8 cellular contexts compared by ENCODE assay signal in genomic region chr15:67884009-67884408, GRCh38. TPM values are rescaled to one million over a fixed set of nuclear protein-coding genes. Genes with fewer than 3 reads are reported as not detected.
DNase-seq lines count a peak whose midpoint lies in the region; ATAC-seq, FAIRE-seq and TF ChIP-seq lines count a peak whose summit lies in the region.

No MANE protein-coding gene starts in this region.

- TF ChIP-seq CTCF in A549 (IDR thresholded peaks at IDR 0.05) (no peak), chondrocyte (IDR thresholded peaks at IDR 0.05) (no peak)

- POLR2A ChIA-PET in A549 (lab: Yijun Ruan, JAX), result interaction anchor here (0.9 to 3.0 kb wide), 3 partner anchors 20 to 212 kb away, joined by 3 to 26 read pairs (median 6); no protein-coding TSS in a partner anchor

- H3K27ac Mint-ChIP-seq in chondrocyte (ENCODE audit: unreplicated experiment), result peak overlapping the region; percentile 81

- 70% methylated on average over 6 of the region's 6 CpGs for WGBS in A549 (ENCODE audit: missing lambda C conversion rate)

- H3K4me3 ChIP-seq in A549 (peak overlapping the region; percentile 40), HUES6 (ENCODE audit: low read depth, low read length) (peak overlapping the region; percentile 56), muscle layer of duodenum (ENCODE audit: low read depth in 1 of 2, low read length in 2 of 2) (peak overlapping the region; percentile 64 to 65)

- peaks cover 57% of the 10 kb centered on the region for H3K4me1 ChIP-seq in A549
- peaks cover 26% of the 10 kb centered on the region for H3K4me1 ChIP-seq in HUES6 (ENCODE audit: control insufficient read depth, insufficient read depth, low read length)
- H3K4me1 ChIP-seq in muscle layer of duodenum (ENCODE audit: control insufficient read depth in 1 of 2, insufficient read depth in 2 of 2, low read length in 2 of 2), result peaks cover 0 to 13% of the 10 kb centered on the region in 2 donors

- DNase-seq in A549 (ENCODE audit: low read depth in 1 of 2, low spot score in 1 of 2) (no peak), chondrocyte (ENCODE audit: low spot score) (no peak), NCI-H510A (lab: John Stamatoyannopoulos, UW) (no peak), posterior vena cava (ENCODE audit: low spot score) (no peak), activated gamma-delta T cell treated with Interleukin-2 at 50 U/mL for 16 hours (no peak)
- DNase-seq in stimulated activated CD4-positive, alpha-beta T cell treated with anti-CD3 and anti-CD28 coated beads, Interleukin-2, amount 100 ng/mL, for 48 hours, result no peak

- no peaks in the 10 kb centered on the region for H3K27me3 Mint-ChIP-seq in chondrocyte (ENCODE audit: low read depth)

- TF ChIP-seq RAD21 in A549 (conservative IDR thresholded peaks at IDR 0.05 in 1 of 2, IDR thresholded peaks at IDR 0.05 in 1 of 2), result no peak

- no peak for TF ChIP-seq EP300 in A549 (IDR thresholded peaks at IDR 0.05)

- intact Hi-C loops in posterior vena cava (cut with DNase I), result loop anchor here in 1 of 2 donors (5.0 kb wide), 1 partner anchor 33 kb away; no protein-coding TSS in a partner anchor

- H3K36me3 Mint-ChIP-seq in chondrocyte (ENCODE audit: low read depth), result no peaks in the 10 kb centered on the region

- TF ChIP-seq POLR2A in A549 (IDR thresholded peaks at IDR 0.05; ENCODE audit: low read length), result no peak

- ATAC-seq in A549, result no peak

- FAIRE-seq in A549 (lab: Jason Lieb, UNC), result no peak

- no peaks in the 10 kb centered on the region for H3K9me3 Mint-ChIP-seq in chondrocyte (ENCODE audit: low read depth)

- peak overlapping the region; percentile 67 for H3K4me2 ChIP-seq in A549

- CTCF ChIA-PET in A549 (lab: Yijun Ruan, JAX), result interaction anchor here (0.8 to 9.4 kb wide), 7 partner anchors 8 to 271 kb away, joined by 3 to 76 read pairs (median 3); no protein-coding TSS in a partner anchor

- peaks cover 47% of the 10 kb centered on the region for H3K4me1 Mint-ChIP-seq in chondrocyte (ENCODE audit: low read depth)

- H3K27ac ChIP-seq in A549 (peak overlapping the region; percentile 84 to 93), HUES6 (ENCODE audit: low read depth, low read length) (peak overlapping the region; percentile 21; the same call in 1 of the 2 replicates), muscle layer of duodenum (ENCODE audit: low read length) (peak overlapping the region; percentile 62)

- H3K9me3 ChIP-seq in A549 (no peaks in the 10 kb centered on the region), HUES6 (ENCODE audit: control insufficient read depth, insufficient read depth, low read depth, low read length) (no peaks in the 10 kb centered on the region), muscle layer of duodenum (ENCODE audit: control insufficient read depth in 1 of 2, low read length in 2 of 2) (no peaks in the 10 kb centered on the region)

- peak overlapping the region; percentile 63 for H3K4me3 Mint-ChIP-seq in chondrocyte (ENCODE audit: unreplicated experiment)

- peaks cover 5% of the 10 kb centered on the region for H3K27me3 ChIP-seq in HUES6 (ENCODE audit: control insufficient read depth, insufficient read depth, low read length)
- no peaks in the 10 kb centered on the region for H3K27me3 ChIP-seq in muscle layer of duodenum (ENCODE audit: low read depth, low read length)

- no peaks in the 10 kb centered on the region for H3K36me3 ChIP-seq in HUES6 (ENCODE audit: control insufficient read depth, insufficient read depth, low read length)
- H3K36me3 ChIP-seq in muscle layer of duodenum (ENCODE audit: control insufficient read depth in 1 of 2, insufficient read depth in 2 of 2, low read length in 2 of 2), result no peaks in the 10 kb centered on the region

- peak overlapping the region; percentile 32 for H3K9ac ChIP-seq in HUES6 (ENCODE audit: low read length)

TF ChIP-seq in A549, 52 proteins besides CTCF, POLR2A, EP300 and RAD21:
- TF ChIP-seq ZFP36 (IDR thresholded peaks at IDR 0.05; ENCODE audit: borderline replicate concordance, partially characterized antibody), result peak; percentile 9
- no peak for TF ChIP-seq SMC3 (IDR thresholded peaks at IDR 0.05)
- TF ChIP-seq NR3C1 (IDR thresholded peaks at IDR 0.05), result no peak
- 0 out of 2 replicates have a peak, but pooled peaks have one; percentile 9 for TF ChIP-seq HDAC2 (IDR thresholded peaks at IDR 0.05)
- TF ChIP-seq CHD4 (IDR thresholded peaks at IDR 0.05; ENCODE audit: borderline replicate concordance), result no peak
- TF ChIP-seq SREBF2 (IDR thresholded peaks at IDR 0.05), result no peak
- TF ChIP-seq ATOH8 (CRISPR knock-in tag; IDR thresholded peaks at IDR 0.05; ENCODE audit: low read depth), result no peak
- no peak for TF ChIP-seq NPAS2 (CRISPR knock-in tag; IDR thresholded peaks at IDR 0.05; ENCODE audit: borderline replicate concordance)
- TF ChIP-seq POLR2AphosphoS2 (conservative IDR thresholded peaks at IDR 0.05; ENCODE audit: low read length), result no peak
TF ChIP-seq in A549: peak in this region for 2.

RNA-seq across cellular contexts. Expression of gene RNU6-1, which starts 44.2 kb away (rescaled TPM):
- polyA plus RNA-seq in A549 (2011; rRNA removed) (not detected in 2 replicates), A549 (2017; fragmentation: RNase III; extraction: RNeasy Plus Mini Kit Qiagen cat#74134 plus additional on column Dnase treatment) (not detected in 3 replicates)
- polyA plus RNA-seq in A549 (2012; cell fraction: cytosol; rRNA removed), result not detected in 2 replicates
- not detected in 2 replicates for polyA plus RNA-seq in A549 (2012; cell fraction: nucleus; rRNA removed)
- under 0.01 TPM in 1 of 2 replicates, not detected in the other for polyA minus RNA-seq in A549 (2011; rRNA and poly(A)+ RNA removed)
- total RNA-seq in chondrocyte (not detected in 3 replicates), posterior vena cava (not detected)

RNA-seq across cellular contexts. Expression of gene SKOR1, which starts 58.7 kb away (rescaled TPM):
- polyA plus RNA-seq in A549 (2011; rRNA removed), result 0.03 TPM in 2 replicates
- 0.01 and 0.06 TPM in 2 replicates for polyA plus RNA-seq in A549 (2012; cell fraction: cytosol; rRNA removed)
- polyA plus RNA-seq in A549 (2012; cell fraction: nucleus; rRNA removed), result 0.19 and 0.28 TPM in 2 replicates
- 0.04 to 0.11 TPM (median 0.05 TPM) in 3 replicates for polyA plus RNA-seq in A549 (2017; fragmentation: RNase III; extraction: RNeasy Plus Mini Kit Qiagen cat#74134 plus additional on column Dnase treatment)
- 0.10 and 0.12 TPM in 2 replicates for polyA minus RNA-seq in A549 (2011; rRNA and poly(A)+ RNA removed)
- 0.15 to 0.27 TPM (median 0.22 TPM) in 3 replicates for total RNA-seq in chondrocyte
- under 1 TPM; 0.51 to 0.76 TPM for total RNA-seq in posterior vena cava

Comparison
In these comparisons a context has a peak if more than half of its experiments do, and no peak if none do; other contexts are left out.
1. H3K27ac ChIP-seq: peak in every context shown above with its lines; median percentile 88 in A549; 62 in muscle layer of duodenum; 21 in HUES6.